In the genomic region with DNA sequence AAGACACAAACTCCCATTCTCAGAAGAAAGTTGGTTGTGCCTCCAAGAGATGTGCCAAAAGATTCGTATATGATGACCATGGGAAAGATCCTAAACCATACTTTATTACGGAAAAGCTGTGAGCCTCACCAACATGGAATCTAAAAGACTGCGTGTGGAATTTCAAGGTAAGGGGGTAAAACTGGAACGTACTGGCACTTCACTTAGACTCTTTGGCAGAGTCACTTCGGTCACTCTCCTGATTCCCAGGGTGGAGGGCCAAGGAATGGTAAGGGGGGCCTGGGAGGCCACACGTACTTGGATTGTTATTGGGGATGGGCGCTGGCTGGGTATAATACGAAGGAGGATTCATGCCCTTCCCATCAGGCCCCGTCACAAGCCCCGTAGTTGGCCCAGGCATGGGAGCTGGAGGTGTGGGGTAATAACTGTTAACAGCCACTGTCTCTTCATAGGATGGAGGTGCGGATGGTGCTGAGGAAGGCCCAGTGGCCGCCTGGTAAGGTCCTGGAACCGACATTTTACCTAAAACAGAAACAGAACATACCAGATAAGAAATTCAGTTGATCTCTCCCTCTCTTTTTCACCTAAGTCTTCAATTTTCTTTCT, we compare ENCODE assay signal across 15 cellular contexts. TPM values are rescaled to one million over a fixed set of nuclear protein-coding genes. Genes with fewer than 3 reads are reported as not detected.
DNase-seq lines count a peak whose midpoint lies in the region; ATAC-seq and TF ChIP-seq lines count a peak whose summit lies in the region.
"Had no signal": no experiment of that assay in that cellular context is flagged by ENCODE, and none has a peak within 500 bp of the region (broad histone marks: within the 10 kb centered on the region; RNA-seq: fewer than 3 reads in every experiment).

No MANE protein-coding gene starts in this region.

- no peak for TF ChIP-seq CTCF in activated CD8-positive, alpha-beta T cell treated with anti-CD3 and anti-CD28 coated beads for 36 hours (IDR thresholded peaks at IDR 0.05)

- peaks cover 23% of the 10 kb centered on the region for H3K36me3 Mint-ChIP-seq in activated naive CD4-positive, alpha-beta T cell treated with anti-CD3 and anti-CD28 coated beads, Interleukin-2, amount 50 U/mL, for 24 hours
- peaks cover 56% of the 10 kb centered on the region for H3K36me3 Mint-ChIP-seq in activated CD8-positive, alpha-beta T cell treated with anti-CD3 and anti-CD28 coated beads for 36 hours (ENCODE audit: low read depth)
- H3K36me3 Mint-ChIP-seq in immature natural killer cell: peaks cover 30 to 55% (median 45%) of the 10 kb centered on the region in 3 donors

- peak overlapping the region; percentile 79 for H3K4me3 Mint-ChIP-seq in activated naive CD4-positive, alpha-beta T cell treated with anti-CD3 and anti-CD28 coated beads, Interleukin-2, amount 50 U/mL, for 24 hours
- H3K4me3 Mint-ChIP-seq in activated CD8-positive, alpha-beta T cell treated with anti-CD3 and anti-CD28 coated beads for 36 hours: no peak overlapping the region
- H3K4me3 Mint-ChIP-seq in immature natural killer cell: peak overlapping the region; percentile 78 to 84 (median 83)

- no peak for ATAC-seq in activated CD8-positive, alpha-beta T cell treated with anti-CD3 and anti-CD28 coated beads for 36 hours
- no peak for ATAC-seq in HG03457 (IDR thresholded peaks at IDR 0.05; ENCODE audit: unreplicated experiment)
- ATAC-seq in left cardiac atrium: no peak
- ATAC-seq in HG02885 (IDR thresholded peaks at IDR 0.05; ENCODE audit: poor library complexity, unreplicated experiment): no peak
- ATAC-seq: foreskin keratinocyte had no signal

- POLR2A ChIA-PET in activated CD8-positive, alpha-beta T cell treated with anti-CD3 and anti-CD28 coated beads for 36 hours (lab: Charles Lee): interaction anchor here (1.2 kb wide), 1 partner anchor 20 kb away, joined by 3 read pairs; no protein-coding TSS in a partner anchor

- intact Hi-C loops in activated CD8-positive, alpha-beta T cell treated with anti-CD3 and anti-CD28 coated beads for 36 hours (cut with micrococcal nuclease): no loop called here
- intact Hi-C loops in left cardiac atrium (cut with DNase I): no loop called here

- CTCF ChIA-PET in activated CD8-positive, alpha-beta T cell treated with anti-CD3 and anti-CD28 coated beads for 36 hours (lab: Charles Lee): interaction anchor here (1.6 kb wide), 1 partner anchor 24 kb away, joined by 4 read pairs; no protein-coding TSS in a partner anchor

- no peaks in the 10 kb centered on the region for H3K9me3 Mint-ChIP-seq in activated naive CD4-positive, alpha-beta T cell treated with anti-CD3 and anti-CD28 coated beads, Interleukin-2, amount 50 U/mL, for 24 hours
- peaks cover 7% of the 10 kb centered on the region for H3K9me3 Mint-ChIP-seq in activated CD8-positive, alpha-beta T cell treated with anti-CD3 and anti-CD28 coated beads for 36 hours
- H3K9me3 Mint-ChIP-seq in immature natural killer cell: peaks cover 0 to 3% (median under 1%) of the 10 kb centered on the region in 6 donors

- no peaks in the 10 kb centered on the region for H3K27me3 Mint-ChIP-seq in activated naive CD4-positive, alpha-beta T cell treated with anti-CD3 and anti-CD28 coated beads, Interleukin-2, amount 50 U/mL, for 24 hours
- no peaks in the 10 kb centered on the region for H3K27me3 Mint-ChIP-seq in activated CD8-positive, alpha-beta T cell treated with anti-CD3 and anti-CD28 coated beads for 36 hours
- peaks cover 34 to 51% (median 39%) of the 10 kb centered on the region in 3 donors for H3K27me3 Mint-ChIP-seq in immature natural killer cell (ENCODE audit: low read depth in 3 of 3)

- no peak for DNase-seq in activated naive CD4-positive, alpha-beta T cell (lab: John Stamatoyannopoulos, UW)
- DNase-seq in activated CD8-positive, alpha-beta T cell treated with anti-CD3 and anti-CD28 coated beads for 36 hours: no peak
- DNase-seq in immature natural killer cell (no peak), left cardiac atrium (no peak)
- DNase-seq: activated CD4-positive, alpha-beta T cell treated with anti-CD3 and anti-CD28 coated beads for 4 hours; aorta; foreskin keratinocyte; IMR-90; midbrain; NCI-H187; NCI-H345; upper lobe of left lung had no signal

- peaks cover 73% of the 10 kb centered on the region for H3K4me1 Mint-ChIP-seq in activated naive CD4-positive, alpha-beta T cell treated with anti-CD3 and anti-CD28 coated beads, Interleukin-2, amount 50 U/mL, for 24 hours
- H3K4me1 Mint-ChIP-seq in activated CD8-positive, alpha-beta T cell treated with anti-CD3 and anti-CD28 coated beads for 36 hours (ENCODE audit: low read depth): peaks cover 40% of the 10 kb centered on the region
- peaks cover 73 to 83% of the 10 kb centered on the region in 2 donors for H3K4me1 Mint-ChIP-seq in immature natural killer cell

- peak overlapping the region; percentile 97 for H3K27ac Mint-ChIP-seq in activated naive CD4-positive, alpha-beta T cell treated with anti-CD3 and anti-CD28 coated beads, Interleukin-2, amount 50 U/mL, for 24 hours
- peak overlapping the region; percentile 80 for H3K27ac Mint-ChIP-seq in activated CD8-positive, alpha-beta T cell treated with anti-CD3 and anti-CD28 coated beads for 36 hours
- peak overlapping the region; percentile 97 to 100 (median 100) for H3K27ac Mint-ChIP-seq in immature natural killer cell

RNA-seq across cellular contexts. Expression of a gene that starts 30.4 kb away (rescaled TPM):
- 100 to 1,000 TPM; 108 to 110 TPM for total RNA-seq in activated CD8-positive, alpha-beta T cell treated with anti-CD3 and anti-CD28 coated beads for 36 hours
- polyA plus RNA-seq in immature natural killer cell: 1,000 to 10,000 TPM; 1,031 to 1,827 (median 1,086) TPM
- 10 to 100 TPM; 76.3 to 86.0 TPM for total RNA-seq in left cardiac atrium
